In genomic region chr17:72338847-72339790, GRCh38 we compare ENCODE assay signal across 11 cellular contexts.
A peak's percentile ranks its signal among the peaks of the same experiment; 100 is the strongest.
DNase-seq lines count a peak whose midpoint lies in the region; ATAC-seq and TF ChIP-seq lines count a peak whose summit lies in the region.
"Had no signal": no experiment of that assay in that cellular context is flagged by ENCODE, and none has a peak within 500 bp of the region (broad histone marks: within the 10 kb centered on the region; RNA-seq: fewer than 3 reads in every experiment).

No MANE protein-coding gene starts in this region.

- no peaks in the 10 kb centered on the region for H3K36me3 ChIP-seq in endodermal cell (ENCODE audit: control insufficient read depth, insufficient read depth, low read length)
- H3K36me3 ChIP-seq in mesenchymal stem cell (ENCODE audit: control insufficient read depth in 1 of 2, insufficient read depth in 2 of 2, low read depth in 1 of 2, low read length in 2 of 2) = no peaks in the 10 kb centered on the region
- H3K36me3 ChIP-seq: gastrocnemius medialis had no signal

- peak overlapping the region; percentile 87 to 98 for H3K4ac ChIP-seq in mesenchymal stem cell (ENCODE audit: low read depth in 1 of 2, low read length in 2 of 2)

- H3K27me3 ChIP-seq in endodermal cell (ENCODE audit: control insufficient read depth, insufficient read depth, low read length, poor library complexity, severe bottlenecking) = peaks cover 100% of the 10 kb centered on the region
- H3K27me3 ChIP-seq in mesenchymal stem cell (ENCODE audit: control insufficient read depth in 1 of 2, insufficient read depth in 1 of 2, low read length in 2 of 2) = peaks cover 0 to 7% of the 10 kb centered on the region in 2 experiments

- H3K4me2 ChIP-seq in mesenchymal stem cell (ENCODE audit: low read length, poor library complexity, severe bottlenecking) = peak overlapping the region; percentile 23

- H3K14ac ChIP-seq in mesenchymal stem cell (ENCODE audit: low read length in 2 of 2) = no peak overlapping the region

- H3K27me3 Mint-ChIP-seq in endodermal cell (ENCODE audit: insufficient read depth) = peaks cover 99% of the 10 kb centered on the region
- no peaks in the 10 kb centered on the region for H3K27me3 Mint-ChIP-seq in activated T-helper 2 cell treated with anti-CD3 and anti-CD28 coated beads, Interferon-gamma antibody, Interleukin-2, Interleukin-4, amounts not matched to agents 10 μg/mL and 5 μg/mL and 100 μg/mL, durations not matched to agents 14 hours and 24 hours and 36 hours (ENCODE audit: low read depth)

- H3K79me1 ChIP-seq in mesenchymal stem cell (replicated peaks; ENCODE audit: low read length, poor library complexity, severe bottlenecking) = no peaks in the 10 kb centered on the region

- peak overlapping the region; percentile 96 for H4K8ac ChIP-seq in mesenchymal stem cell (ENCODE audit: low read length)

- intact Hi-C loops in activated T-helper 2 cell treated with anti-CD3 and anti-CD28 coated beads, Interferon-gamma antibody, Interleukin-2, Interleukin-4, amounts not matched to agents 10 μg/mL and 5 μg/mL and 100 μg/mL, durations not matched to agents 14 hours and 24 hours and 36 hours (cut with micrococcal nuclease) = no loop called here

- WGBS in endodermal cell (ENCODE audit: insufficient coverage in 1 of 2, insufficient read length in 1 of 2), 2 experiments = 81 to 86% methylated on average over 9 to 12 of the region's 12 CpGs
- WGBS in mesenchymal stem cell = 7% methylated on average over 11 of the region's 12 CpGs

- H3K23ac ChIP-seq in mesenchymal stem cell (ENCODE audit: low read length in 2 of 2) = no peak overlapping the region

- peak overlapping the region; percentile 97 to 99 for H3K18ac ChIP-seq in mesenchymal stem cell (ENCODE audit: low read depth in 1 of 2, low read length in 2 of 2)

- no peak for TF ChIP-seq CTCF in AG09319 (IDR thresholded peaks at IDR 0.05; ENCODE audit: low read depth, low read length)
- TF ChIP-seq CTCF in endodermal cell (conservative IDR thresholded peaks at IDR 0.05) = no peak

- peak overlapping the region; percentile 96 for H2BK120ac ChIP-seq in mesenchymal stem cell (ENCODE audit: low read depth, low read length)

- peak overlapping the region; percentile 11 for H3K27ac Mint-ChIP-seq in endodermal cell
- H3K27ac Mint-ChIP-seq in activated T-helper 2 cell treated with anti-CD3 and anti-CD28 coated beads, Interferon-gamma antibody, Interleukin-2, Interleukin-4, amounts not matched to agents 10 μg/mL and 5 μg/mL and 100 μg/mL, durations not matched to agents 14 hours and 24 hours and 36 hours = no peak overlapping the region
- H3K27ac Mint-ChIP-seq: activated CD8-positive, alpha-beta T cell treated with anti-CD3 and anti-CD28 coated beads for 36 hours had no signal

- H2AK5ac ChIP-seq in mesenchymal stem cell (ENCODE audit: low read length, severe bottlenecking) = peak overlapping the region; percentile 85

- ATAC-seq in HG03571 (IDR thresholded peaks at IDR 0.05; ENCODE audit: unreplicated experiment) (no peak), HG03175 (IDR thresholded peaks at IDR 0.05; ENCODE audit: unreplicated experiment) (no peak)
- ATAC-seq: activated CD8-positive, alpha-beta T cell treated with anti-CD3 and anti-CD28 coated beads for 36 hours; gastrocnemius medialis had no signal

- H3K9me3 Mint-ChIP-seq in endodermal cell = peaks cover 4% of the 10 kb centered on the region
- H3K9me3 Mint-ChIP-seq in activated T-helper 2 cell treated with anti-CD3 and anti-CD28 coated beads, Interferon-gamma antibody, Interleukin-2, Interleukin-4, amounts not matched to agents 10 μg/mL and 5 μg/mL and 100 μg/mL, durations not matched to agents 14 hours and 24 hours and 36 hours = no peaks in the 10 kb centered on the region
- H3K9me3 Mint-ChIP-seq: activated CD8-positive, alpha-beta T cell treated with anti-CD3 and anti-CD28 coated beads for 36 hours had no signal

- H3K9ac ChIP-seq in endodermal cell (ENCODE audit: extremely low read depth, low read length, poor library complexity, severe bottlenecking) (no peak overlapping the region), mesenchymal stem cell (ENCODE audit: low read length) (peak overlapping the region; percentile 76)

- no peak overlapping the region for H3K4me3 ChIP-seq in endodermal cell (ENCODE audit: low read length)
- H3K4me3 ChIP-seq in mesenchymal stem cell (ENCODE audit: insufficient read depth in 1 of 2, low read depth in 1 of 2, low read length in 2 of 2) = no peak overlapping the region
- H3K4me3 ChIP-seq: gastrocnemius medialis had no signal

- DNase-seq in AG09319 (ENCODE audit: extremely low read depth, low read depth) = peak; percentile 40
- DNase-seq in NCI-H460 (ENCODE audit: extremely low read depth, low read depth) = peak; percentile 89
- peak; percentile 89 for DNase-seq in endodermal cell
- DNase-seq in mesenchymal stem cell = peak; percentile 95
- no peak for DNase-seq in activated T-helper 2 cell treated with anti-CD3 and anti-CD28 coated beads, Interferon-gamma antibody, Interleukin-2, Interleukin-4, amounts not matched to agents 10 μg/mL and 5 μg/mL and 100 μg/mL, durations not matched to agents 14 hours and 24 hours and 36 hours (ENCODE audit: low spot score)
- DNase-seq in NCI-H1694 treated with DMSO at 0.1 percent for 48 hours (lab: John Stamatoyannopoulos, UW) = no peak
- DNase-seq: activated CD8-positive, alpha-beta T cell treated with anti-CD3 and anti-CD28 coated beads for 36 hours; gastrocnemius medialis; NCI-H146 had no signal

- H3K4me3 Mint-ChIP-seq in endodermal cell = no peak overlapping the region
- no peak overlapping the region for H3K4me3 Mint-ChIP-seq in activated T-helper 2 cell treated with anti-CD3 and anti-CD28 coated beads, Interferon-gamma antibody, Interleukin-2, Interleukin-4, amounts not matched to agents 10 μg/mL and 5 μg/mL and 100 μg/mL, durations not matched to agents 14 hours and 24 hours and 36 hours (ENCODE audit: low read depth)
- H3K4me3 Mint-ChIP-seq: activated CD8-positive, alpha-beta T cell treated with anti-CD3 and anti-CD28 coated beads for 36 hours had no signal

- H3K4me1 ChIP-seq in endodermal cell (ENCODE audit: control insufficient read depth, insufficient read depth, low read length) (no peaks in the 10 kb centered on the region), mesenchymal stem cell (ENCODE audit: control insufficient read depth, insufficient read depth, low read depth, low read length) (peaks cover 26% of the 10 kb centered on the region)
- H3K4me1 ChIP-seq: gastrocnemius medialis had no signal

- H3K27ac ChIP-seq in endodermal cell (ENCODE audit: low read depth, low read length) (no peak overlapping the region), mesenchymal stem cell (ENCODE audit: low read length, poor library complexity, severe bottlenecking) (peak overlapping the region; percentile 96)
- H3K27ac ChIP-seq: gastrocnemius medialis had no signal

- H2BK12ac ChIP-seq in mesenchymal stem cell (ENCODE audit: low read length in 2 of 2) = peak overlapping the region; percentile 98 to 100

- H4K91ac ChIP-seq in mesenchymal stem cell (ENCODE audit: low read length) = peak overlapping the region; percentile 99

- H2AFZ ChIP-seq in mesenchymal stem cell (ENCODE audit: low read depth, low read length) = no peak overlapping the region

- H3K36me3 Mint-ChIP-seq in endodermal cell (ENCODE audit: low read depth) = no peaks in the 10 kb centered on the region
- H3K36me3 Mint-ChIP-seq in activated T-helper 2 cell treated with anti-CD3 and anti-CD28 coated beads, Interferon-gamma antibody, Interleukin-2, Interleukin-4, amounts not matched to agents 10 μg/mL and 5 μg/mL and 100 μg/mL, durations not matched to agents 14 hours and 24 hours and 36 hours (ENCODE audit: low read depth) = no peaks in the 10 kb centered on the region

- H2BK5ac ChIP-seq in mesenchymal stem cell (ENCODE audit: low read depth, low read length, poor library complexity, severe bottlenecking) = peak overlapping the region; percentile 90

- H2BK15ac ChIP-seq in mesenchymal stem cell (ENCODE audit: low read depth, poor library complexity, severe bottlenecking) = peak overlapping the region; percentile 93

- peaks cover 10% of the 10 kb centered on the region for H3K4me1 Mint-ChIP-seq in endodermal cell
- H3K4me1 Mint-ChIP-seq in activated T-helper 2 cell treated with anti-CD3 and anti-CD28 coated beads, Interferon-gamma antibody, Interleukin-2, Interleukin-4, amounts not matched to agents 10 μg/mL and 5 μg/mL and 100 μg/mL, durations not matched to agents 14 hours and 24 hours and 36 hours (ENCODE audit: low read depth) = no peaks in the 10 kb centered on the region

- H3K9me3 ChIP-seq in endodermal cell (ENCODE audit: control insufficient read depth, low read length) = peaks cover 15% of the 10 kb centered on the region
- no peaks in the 10 kb centered on the region for H3K9me3 ChIP-seq in mesenchymal stem cell (ENCODE audit: control insufficient read depth, low read length)
- H3K9me3 ChIP-seq: gastrocnemius medialis had no signal

Comparison
In these comparisons a context has a peak if more than half of its experiments do, and no peak if none do; other contexts are left out.
1. DNase-seq: peak in AG09319 (single experiment), NCI-H460 (single experiment), endodermal cell (single experiment) and mesenchymal stem cell (single experiment); none in activated T-helper 2 cell treated with anti-CD3 and anti-CD28 coated beads, Interferon-gamma antibody, Interleukin-2, Interleukin-4, amounts not matched to agents 10 μg/mL and 5 μg/mL and 100 μg/mL, durations not matched to agents 14 hours and 24 hours and 36 hours (single experiment) and NCI-H1694 treated with DMSO at 0.1 percent for 48 hours (single experiment).